Comparison of ENCODE assay signal across 22 cellular contexts in the genomic region with DNA sequence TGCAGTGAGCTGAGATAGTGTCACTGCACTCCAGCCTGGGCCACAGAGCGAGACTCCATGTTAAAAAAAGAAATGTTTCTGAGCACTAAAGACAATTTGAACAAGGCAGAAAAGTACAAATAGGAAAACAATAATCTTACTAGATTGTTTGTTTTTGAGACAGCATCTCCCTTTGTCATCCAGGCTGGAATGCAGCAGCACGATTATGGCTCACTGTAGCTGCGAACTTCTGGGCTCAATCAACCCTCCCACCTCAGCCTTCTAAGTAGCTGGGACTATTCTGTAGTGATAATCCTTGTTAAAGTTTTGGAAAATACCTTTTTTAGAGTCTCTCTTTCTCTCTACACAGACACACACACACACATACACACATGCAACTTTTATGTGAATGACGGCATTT.
DNase-seq lines count a peak whose midpoint lies in the region; ATAC-seq and TF ChIP-seq lines count a peak whose summit lies in the region.
"Had no signal": no experiment of that assay in that cellular context is flagged by ENCODE, and none has a peak within 500 bp of the region (broad histone marks: within the 10 kb centered on the region; RNA-seq: fewer than 3 reads in every experiment).

No MANE protein-coding gene starts in this region.

- no peak overlapping the region for H3K4me3 ChIP-seq in right atrium auricular region
- no peak overlapping the region for H3K4me3 ChIP-seq in rectal smooth muscle tissue (ENCODE audit: low read length)
- H3K4me3 ChIP-seq: colonic mucosa, lung, smooth muscle cell had no signal

- peaks cover 0 to 78% of the 10 kb centered on the region in 2 donors for H3K4me1 ChIP-seq in right atrium auricular region
- H3K4me1 ChIP-seq in rectal smooth muscle tissue (ENCODE audit: control insufficient read depth, insufficient read depth, low read length): peaks cover 61% of the 10 kb centered on the region
- H3K4me1 ChIP-seq: parathyroid adenoma had no signal

- H3K36me3 ChIP-seq in right atrium auricular region (no peaks in the 10 kb centered on the region), rectal smooth muscle tissue (ENCODE audit: control insufficient read depth, insufficient read depth, low read length) (no peaks in the 10 kb centered on the region)
- H3K36me3 ChIP-seq: colonic mucosa had no signal

- H3K9ac ChIP-seq in rectal smooth muscle tissue (ENCODE audit: low read length): no peak overlapping the region
- H3K9ac ChIP-seq: parathyroid adenoma had no signal

- no peak for TF ChIP-seq CTCF in right atrium auricular region (IDR thresholded peaks at IDR 0.05)

- H3K27me3 ChIP-seq in right atrium auricular region (no peaks in the 10 kb centered on the region), rectal smooth muscle tissue (ENCODE audit: control insufficient read depth, insufficient read depth, low read length) (no peaks in the 10 kb centered on the region)
- H3K27me3 ChIP-seq: colonic mucosa had no signal

- no peak for ATAC-seq in left cardiac atrium
- no peak for ATAC-seq in activated CD4-positive, CD25-positive, alpha-beta regulatory T cell treated with anti-CD3 and anti-CD28 coated beads, Interleukin-2, amount 50 U/mL, for 24 hours
- no peak for ATAC-seq in GM18907 (IDR thresholded peaks at IDR 0.05; ENCODE audit: unreplicated experiment)
- ATAC-seq: activated T-helper 17 cell treated with anti-CD3 and anti-CD28 coated beads, Interleukin-2, amount 50 U/mL, for 72 hours; natural killer cell had no signal

- H3K9me3 ChIP-seq in right atrium auricular region: no peaks in the 10 kb centered on the region
- H3K9me3 ChIP-seq: colonic mucosa had no signal

- intact Hi-C loops in left cardiac atrium (cut with DNase I): loop anchor here (10.0 kb wide), 2 partner anchors 106 to 516 kb away; a partner anchor contains a TSS

- H3K27ac ChIP-seq in right atrium auricular region (peak overlapping the region; percentile 87 to 94), rectal smooth muscle tissue (ENCODE audit: low read depth, low read length) (peak overlapping the region; percentile 97)
- H3K27ac ChIP-seq: colonic mucosa, parathyroid adenoma had no signal

- DNase-seq in right atrium auricular region (ENCODE audit: low spot score) (no peak), left cardiac atrium (no peak), dermis blood vessel endothelial cell (peak; percentile 50), midbrain (lab: John Stamatoyannopoulos, UW) (no peak)
- DNase-seq in activated CD4-positive, alpha-beta T cell treated with anti-CD3 and anti-CD28 coated beads for 4 hours: no peak
- DNase-seq: activated naive CD8-positive, alpha-beta T cell treated with anti-CD3 and anti-CD28 coated beads for 36 hours; C1 segment of cervical spinal cord; colonic mucosa; hypothalamus; islet precursor cell; natural killer cell; NCI-H1105 treated with DMSO at 0.1 percent for 48 hours; NCI-H2081 treated with DMSO at 0.1 percent for 48 hours; NK-92 treated with Interleukin-12 subunit alpha and Interleukin-12 subunit beta, amount 100 ng/mL, for 24 hours; stimulated activated CD4-positive, alpha-beta T cell treated with anti-CD3 and anti-CD28 coated beads, Interleukin-4, amount 100 ng/mL, for 4 hours had no signal
